Comparison of ENCODE assay signal across 8 cellular contexts in genomic region chr5:115841382-115842088, GRCh38. TPM values are rescaled to one million over a fixed set of nuclear protein-coding genes. Genes with fewer than 3 reads are reported as not detected.
A peak's percentile ranks its signal among the peaks of the same experiment; 100 is the strongest.
DNase-seq lines count a peak whose midpoint lies in the region; ATAC-seq and TF ChIP-seq lines count a peak whose summit lies in the region.

AP3S1 (plus strand) TSS chr5:115841935; CDS start chr5:115842038, 103 bp downstream.
ATG12 (minus strand) TSS chr5:115841565; CDS start chr5:115841552, 13 bp downstream.

- peak within 1 kb of the TSS; percentile 100 for H3K4me2 ChIP-seq in H9 (ENCODE audit: insufficient read depth, insufficient read length, low read length)

- intact Hi-C loops in natural killer cell (cut with micrococcal nuclease), result loop anchor here (1.0 to 2.0 kb wide), 3 partner anchors 215 to 297 kb away; partner anchors contain the start of genes COMMD10, FEM1C and TMED7

- no peak within 1 kb of the TSS for H4K5ac ChIP-seq in H9 (ENCODE audit: insufficient read length, low read depth, low read length)

- no peak within 1 kb of the TSS; the same call in 1 of the 2 replicates for H2BK15ac ChIP-seq in H9 (ENCODE audit: low read depth, low read length)

- H3K9ac ChIP-seq in ES-I3 (ENCODE audit: low read depth, low read length) (peak within 1 kb of the TSS; percentile 82), H9 (ENCODE audit: extremely low read depth, insufficient read length, low read length) (peak within 1 kb of the TSS; percentile 93)

- H2BK5ac ChIP-seq in H9 (ENCODE audit: insufficient read length, low read length), result no peak within 1 kb of the TSS

- H3K4me1 Mint-ChIP-seq in H9, result peaks cover 26 to 27% of the 10 kb centered on the region in 2 experiments
- peaks cover 41 to 56% of the 10 kb centered on the region in 2 donors for H3K4me1 Mint-ChIP-seq in natural killer cell

- peak within 1 kb of the TSS; percentile 5 for H2BK12ac ChIP-seq in H9 (ENCODE audit: insufficient read length, low read depth, low read length)

- H2AK5ac ChIP-seq in H9 (ENCODE audit: insufficient read length, low read length), result no peak within 1 kb of the TSS

- H3K4ac ChIP-seq in H9 (ENCODE audit: low read depth, low read length), result no peak within 1 kb of the TSS

- H3K23me2 ChIP-seq in H9 (ENCODE audit: insufficient read length, low read depth, low read length, poor library complexity, severe bottlenecking), result peaks cover 8% of the 10 kb centered on the region

- H4K91ac ChIP-seq in H9 (ENCODE audit: insufficient read length, low read depth, low read length), result no peak within 1 kb of the TSS

- TF ChIP-seq POLR2A in Raji (IDR thresholded peaks at IDR 0.05; ENCODE audit: insufficient read depth, low read depth, low read length), result peak; percentile 89

- H3K9me3 ChIP-seq in ES-I3 (ENCODE audit: control insufficient read depth, insufficient read depth, low read length), result no peaks in the 10 kb centered on the region
- no peaks in the 10 kb centered on the region for H3K9me3 ChIP-seq in H9 (ENCODE audit: control insufficient read depth, low read depth, low read length)

- TF ChIP-seq CTCF in H9 (conservative IDR thresholded peaks at IDR 0.05), result no peak
- no peak for TF ChIP-seq CTCF in natural killer cell (IDR thresholded peaks at IDR 0.05)

- WGBS in H9 (ENCODE audit: extremely low coverage, insufficient read length, low lambda C conversion rate), result no CpG with 5 or more reads among the region's 65 CpGs

- H3K79me1 ChIP-seq in H9 (ENCODE audit: insufficient read depth, low read depth, low read length, poor library complexity, severe bottlenecking), result peaks cover 10% of the 10 kb centered on the region

- H2BK20ac ChIP-seq in H9 (ENCODE audit: low read depth, low read length, poor library complexity, severe bottlenecking), result no peak within 1 kb of the TSS

- peak within 1 kb of the TSS; percentile 95 for H3K14ac ChIP-seq in H9 (ENCODE audit: insufficient read depth, low read length)

- no peaks in the 10 kb centered on the region for H4K20me1 ChIP-seq in H9 (ENCODE audit: control insufficient read depth, insufficient read depth, insufficient read length)

- H3K27ac ChIP-seq in H9 (ENCODE audit: insufficient read length, low read depth, low read length), result peak within 1 kb of the TSS; percentile 70

- H3K27ac Mint-ChIP-seq in H9 (peak within 1 kb of the TSS; percentile 99 to 100 (median 99)), natural killer cell (peak within 1 kb of the TSS; percentile 97 to 98)

- H3K27me3 ChIP-seq in H9 (ENCODE audit: insufficient read depth, low read length), result no peaks in the 10 kb centered on the region

- no peak within 1 kb of the TSS for H4K8ac ChIP-seq in H9 (replicated peaks; ENCODE audit: insufficient read length, low read depth, low read length)

- H3K79me2 ChIP-seq in H9 (ENCODE audit: insufficient read depth, low read length), result peaks cover 9% of the 10 kb centered on the region; the same call in 1 of the 2 replicates

- H3K4me3 Mint-ChIP-seq in H9 (peak within 1 kb of the TSS; percentile 96 to 97), natural killer cell (peak within 1 kb of the TSS; percentile 96)

- H3K36me3 Mint-ChIP-seq in H9 (ENCODE audit: insufficient read depth in 1 of 3, low read depth in 3 of 3) (peaks cover 8 to 18% (median 13%) of the 10 kb centered on the region in 3 experiments; a peak in 6 of 7 replicates), natural killer cell (peaks cover 5% of the 10 kb centered on the region)

- no peaks in the 10 kb centered on the region for H3K9me3 Mint-ChIP-seq in H9
- H3K9me3 Mint-ChIP-seq in natural killer cell, result no peaks in the 10 kb centered on the region

- no peak within 1 kb of the TSS for H3T11ph ChIP-seq in H9 (ENCODE audit: low read length)

- peak within 1 kb of the TSS; percentile 65 for H2AFZ ChIP-seq in H9 (ENCODE audit: low read length)

- peak; percentile 84 to 95 (median 87) for ATAC-seq in natural killer cell

- H3K4me1 ChIP-seq in ES-I3 (ENCODE audit: insufficient read depth, low read length), result peaks cover 9% of the 10 kb centered on the region
- H3K4me1 ChIP-seq in H9 (ENCODE audit: insufficient read depth, low read length), result no peaks in the 10 kb centered on the region

- no peak within 1 kb of the TSS for H3K23ac ChIP-seq in H9 (ENCODE audit: insufficient read length, low read depth, low read length)

- H3K36me3 ChIP-seq in ES-I3 (ENCODE audit: insufficient read depth, low read length), result peaks cover 6% of the 10 kb centered on the region; the same call in 1 of the 2 replicates

- H3K18ac ChIP-seq in H9 (ENCODE audit: insufficient read length, low read depth, low read length), result peak within 1 kb of the TSS; percentile 84

- DNase-seq in H9 (peak; percentile 91), M059J (ENCODE audit: low read depth) (peak; percentile 92), fibroblast of peridontal ligament (ENCODE audit: extremely low read depth) (peak; percentile 92), natural killer cell (peak; percentile 93)
- peak; percentile 87 for DNase-seq in activated T-helper 9 cell treated with anti-CD3 and anti-CD28 coated beads, Interleukin-2, amount 50 U/mL, for 16 hours (ENCODE audit: low read depth)
- peak; percentile 82 to 99 (median 92) for DNase-seq in stimulated activated naive CD4-positive, alpha-beta T cell (lab: John Stamatoyannopoulos, UW)

- H3K27me3 Mint-ChIP-seq in H9 (ENCODE audit: low read depth), result no peaks in the 10 kb centered on the region
- H3K27me3 Mint-ChIP-seq in natural killer cell (ENCODE audit: low read depth in 2 of 2), result no peaks in the 10 kb centered on the region

- no peak within 1 kb of the TSS for H2BK120ac ChIP-seq in H9 (ENCODE audit: low read depth, low read length, poor library complexity, severe bottlenecking)

- H3K56ac ChIP-seq in H9 (ENCODE audit: insufficient read length, low read depth, low read length), result peak within 1 kb of the TSS; percentile 9

RNA-seq across cellular contexts. Expression of gene AP3S1, which starts in this region (rescaled TPM):
- total RNA-seq in H9 (2021) (74.5 and 78.4 TPM in 2 replicates), natural killer cell (10 to 100 TPM; 35.5 to 57.9 (median 37.1) TPM)
- total RNA-seq in M059J (2014; rRNA removed; shearing (Covaris generic)), result 124 and 161 TPM in 2 replicates

RNA-seq across cellular contexts. Expression of gene ATG12, which starts in this region (rescaled TPM):
- total RNA-seq in H9 (2021) (46.3 and 52.9 TPM in 2 replicates), natural killer cell (100 to 1,000 TPM in 1 of 3 donors, 10 to 100 TPM in 2; 88.9 to 108 (median 92.9) TPM)
- 58.8 and 72.3 TPM in 2 replicates for total RNA-seq in M059J (2014; rRNA removed; shearing (Covaris generic))

Comparison
In these comparisons a context has a peak if more than half of its experiments do, and no peak if none do; other contexts are left out.
1. Peak in every context shown above with its lines: DNase-seq, ATAC-seq and H3K27ac ChIP-seq.